In the genomic region with DNA sequence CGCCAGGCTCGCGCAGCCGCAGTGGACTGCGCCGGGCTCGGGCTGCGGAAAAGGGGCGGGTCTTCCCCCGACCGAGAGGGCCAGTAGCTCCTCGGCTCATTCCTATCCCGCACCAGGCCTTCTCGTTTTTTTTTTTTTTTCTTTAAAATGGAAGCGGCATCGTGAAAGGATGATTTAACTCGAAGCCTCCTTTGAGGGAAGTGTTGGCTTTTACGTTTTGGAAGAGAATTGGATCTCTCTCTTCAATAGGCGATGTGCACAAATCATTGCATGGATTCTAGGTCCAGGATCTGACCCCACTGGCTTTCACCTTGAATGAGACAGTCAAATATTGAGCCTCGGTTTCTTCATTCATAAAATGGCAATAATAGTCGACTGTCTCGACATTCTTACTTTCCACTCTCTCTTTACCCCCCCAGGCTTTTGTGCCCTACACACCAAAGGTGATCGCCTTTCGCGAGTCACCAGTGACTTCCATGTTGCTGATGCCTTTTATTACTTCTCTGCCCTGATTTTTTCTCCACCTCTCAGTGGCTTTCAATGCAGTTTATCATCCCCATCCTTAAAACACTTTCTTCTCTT, we compare ENCODE assay signal across 9 cellular contexts. TPM values are rescaled to one million over a fixed set of nuclear protein-coding genes. Genes with fewer than 3 reads are reported as not detected.
DNase-seq lines count a peak whose midpoint lies in the region; ATAC-seq, FAIRE-seq and TF ChIP-seq lines count a peak whose summit lies in the region.
"Had no signal": no experiment of that assay in that cellular context is flagged by ENCODE, and none has a peak within 500 bp of the region (broad histone marks: within the 10 kb centered on the region; RNA-seq: fewer than 3 reads in every experiment).

No MANE protein-coding gene starts in this region.

- no peaks in the 10 kb centered on the region for H3K9me3 ChIP-seq in upper lobe of left lung

- H3K4me1 Mint-ChIP-seq in memory B cell: peaks cover 12% of the 10 kb centered on the region

- peak overlapping the region; percentile 93 for H3K4me3 ChIP-seq in BJ (ENCODE audit: low read depth, low read length)
- peak overlapping the region; percentile 58 for H3K4me3 ChIP-seq in bronchial epithelial cell (ENCODE audit: low read depth, low read length)
- H3K4me3 ChIP-seq in upper lobe of left lung: peak overlapping the region in 3 of 4 donors; percentile 86 to 99 (median 87)

- DNase-seq in BJ (ENCODE audit: low read depth) (peak; percentile 9), GM12891 (ENCODE audit: insufficient read length, low spot score) (peak; percentile 82), NCI-H460 (ENCODE audit: extremely low read depth, low read depth) (peak; percentile 44), bronchial epithelial cell (ENCODE audit: low read depth) (peak; percentile 40), memory B cell (ENCODE audit: low spot score in 2 of 2) (peak in 1 of 2 donors; percentile 23), upper lobe of left lung (no peak)
- no peak for DNase-seq in stimulated activated CD4-positive, alpha-beta T cell treated with anti-CD3 and anti-CD28 coated beads, Interleukin-2, amount 100 ng/mL, for 48 hours

- peak overlapping the region; percentile 76 for H3K4me3 Mint-ChIP-seq in memory B cell

- TF ChIP-seq EP300 in upper lobe of left lung (IDR thresholded peaks at IDR 0.05): no peak

- no peaks in the 10 kb centered on the region for H3K27me3 Mint-ChIP-seq in memory B cell

- TF ChIP-seq CTCF in BJ (IDR thresholded peaks at IDR 0.05; ENCODE audit: insufficient read depth, low read depth, low read length) (no peak), bronchial epithelial cell (IDR thresholded peaks at IDR 0.05; ENCODE audit: insufficient read depth, low read length, severe bottlenecking) (no peak), upper lobe of left lung (IDR thresholded peaks at IDR 0.05) (no peak)

- TF ChIP-seq POLR2A in GM12891 (IDR thresholded peaks at IDR 0.05; ENCODE audit: low read depth, low read length) (no peak), upper lobe of left lung (IDR thresholded peaks at IDR 0.05) (no peak)

- CTCF ChIA-PET in BJ (lab: Yijun Ruan, JAX): interaction anchor here (0.6 kb wide), 1 partner anchor 49 kb away, joined by 4 read pairs; no protein-coding TSS in a partner anchor

- H3K27me3 ChIP-seq in BJ (ENCODE audit: control insufficient read depth, insufficient read depth, low read length): peaks cover 5% of the 10 kb centered on the region
- no peaks in the 10 kb centered on the region for H3K27me3 ChIP-seq in bronchial epithelial cell (ENCODE audit: control insufficient read depth, insufficient read depth, low read length)
- H3K27me3 ChIP-seq in upper lobe of left lung: no peaks in the 10 kb centered on the region

- POLR2A ChIA-PET in BJ (lab: Charles Lee): interaction anchor here (0.6 kb wide), 2 partner anchors 19 to 128 kb away, joined by 3 read pairs; no protein-coding TSS in a partner anchor

- no peaks in the 10 kb centered on the region for H3K9me3 Mint-ChIP-seq in memory B cell

- H3K27ac Mint-ChIP-seq in memory B cell: peak overlapping the region; percentile 72

- ATAC-seq in memory B cell (ENCODE audit: low read depth) (no peak), upper lobe of left lung (ENCODE audit: low FRiP score in 2 of 2) (no peak), HG03460 (IDR thresholded peaks at IDR 0.05; ENCODE audit: unreplicated experiment) (no peak)

- peak; percentile 93 for FAIRE-seq in GM12891 (lab: Jason Lieb, UNC)
- no peak for FAIRE-seq in bronchial epithelial cell (lab: Jason Lieb, UNC)
- FAIRE-seq: TTC549 had no signal

- H3K36me3 Mint-ChIP-seq in memory B cell: peaks cover 1% of the 10 kb centered on the region

- peaks cover 8 to 15% (median 13%) of the 10 kb centered on the region in 4 donors for H3K4me1 ChIP-seq in upper lobe of left lung

- WGBS in upper lobe of left lung, 2 donors: 20% methylated on average over 25 of the region's 25 CpGs

- H3K36me3 ChIP-seq in BJ (ENCODE audit: control insufficient read depth, insufficient read depth, low read length) (no peaks in the 10 kb centered on the region), bronchial epithelial cell (ENCODE audit: control insufficient read depth, insufficient read depth, low read length) (no peaks in the 10 kb centered on the region), upper lobe of left lung (no peaks in the 10 kb centered on the region)

- H3K27ac ChIP-seq in upper lobe of left lung: peak overlapping the region; percentile 78 to 93 (median 88)

TF ChIP-seq in GM12891, 5 proteins besides CTCF, POLR2A, EP300 and RAD21:
- TF ChIP-seq POU2F2 (IDR thresholded peaks at IDR 0.05; ENCODE audit: low read depth, low read length): no peak
- no peak for TF ChIP-seq TAF1 (IDR thresholded peaks at IDR 0.05; ENCODE audit: low read depth, low read length)
- TF ChIP-seq SPI1 (IDR thresholded peaks at IDR 0.05; ENCODE audit: low read depth, low read length): no peak

RNA-seq across cellular contexts. Expression of a gene that starts 0.3 kb away (rescaled TPM):
- 15.8 and 19.1 TPM in 2 replicates for polyA plus RNA-seq in BJ (2011; rRNA removed)
- polyA minus RNA-seq in BJ (2011; rRNA and poly(A)+ RNA removed): 14.5 and 14.6 TPM in 2 replicates
- polyA plus RNA-seq in GM12891 (2012; ENCODE audit: low read depth, missing spikeins): 19.3 TPM
- 0.67 and 2.0 TPM in 2 replicates for total RNA-seq in NCI-H460 (2014; rRNA removed; shearing (Covaris generic))
- polyA plus RNA-seq in NCI-H460 (2014; cell fraction: nucleus; rRNA removed): 0.07 TPM in 1 of 2 replicates, not detected in the other
- 6.3 and 11.0 TPM in 2 replicates for total RNA-seq in bronchial epithelial cell
- total RNA-seq in upper lobe of left lung: 10 to 100 TPM; 16.2 to 33.5 (median 21.3) TPM

Comparison
In these comparisons a context has a peak if more than half of its experiments do, and no peak if none do; other contexts are left out.
1. DNase-seq: peak in BJ (single experiment), GM12891 (single experiment), NCI-H460 (single experiment) and bronchial epithelial cell (single experiment); none in upper lobe of left lung (0 of 2) and stimulated activated CD4-positive, alpha-beta T cell treated with anti-CD3 and anti-CD28 coated beads, Interleukin-2, amount 100 ng/mL, for 48 hours (0 of 2).
2. Peak in every context shown above with its lines, with median percentiles within 50 percentile points of each other: H3K4me3 ChIP-seq.